21 cellular contexts compared by ENCODE assay signal in genomic region chr10:34705563-34705962, GRCh38.
DNase-seq lines count a peak whose midpoint lies in the region; ATAC-seq, FAIRE-seq and TF ChIP-seq lines count a peak whose summit lies in the region.
"Had no signal": no experiment of that assay in that cellular context is flagged by ENCODE, and none has a peak within 500 bp of the region (broad histone marks: within the 10 kb centered on the region; RNA-seq: fewer than 3 reads in every experiment).

No MANE protein-coding gene starts in this region.

- ATAC-seq in DND-41 (ENCODE audit: insufficient read depth, low read depth) = peak; percentile 70
- ATAC-seq in HCT116 = 0 out of 2 replicates have a peak, but pooled peaks have one; percentile 49
- ATAC-seq: stimulated activated naive B cell treated with anti-CD40 and anti-IgM and Interleukin-4, amounts not matched to agents 10 μg/mL and 1 μg/mL and 100 μg/mL, for 72 hours had no signal

- TF ChIP-seq RAD21 in HCT116 (IDR thresholded peaks at IDR 0.05; ENCODE audit: low read depth) = no peak

- no peaks in the 10 kb centered on the region for H3K36me3 ChIP-seq in DND-41 (ENCODE audit: insufficient read depth, low read length)
- no peaks in the 10 kb centered on the region for H3K36me3 ChIP-seq in HCT116 (ENCODE audit: control insufficient read depth in 1 of 2, insufficient read depth in 2 of 2, low read length in 2 of 2)
- H3K36me3 ChIP-seq: neutrophil had no signal

- no peak for TF ChIP-seq POLR2A in HCT116 (IDR thresholded peaks at IDR 0.05; ENCODE audit: borderline replicate concordance, extremely low read depth, insufficient read depth, insufficient read length)

- no peaks in the 10 kb centered on the region for H3K9me2 ChIP-seq in HCT116 (ENCODE audit: insufficient read depth)

- no peak overlapping the region for H3K27ac ChIP-seq in DND-41 (ENCODE audit: low read length)
- H3K27ac ChIP-seq in HCT116 (ENCODE audit: low read depth, low read length) = no peak overlapping the region
- H3K27ac ChIP-seq: GM23248, neutrophil had no signal

- no peak overlapping the region for H3K9ac ChIP-seq in DND-41 (ENCODE audit: low read depth, low read length)
- H3K9ac ChIP-seq in HCT116 (ENCODE audit: low read length) = no peak overlapping the region
- H3K9ac ChIP-seq: GM23248 had no signal

- no TSS peak for BruUV-seq in HCT116 (replicated peaks; lab: Mats Ljungman, UMichigan)

- H3K27me3 Mint-ChIP-seq in nephron (ENCODE audit: low read depth) = no peaks in the 10 kb centered on the region
- H3K27me3 Mint-ChIP-seq in chondrocyte (ENCODE audit: low read depth) = no peaks in the 10 kb centered on the region
- H3K27me3 Mint-ChIP-seq: activated B cell treated with CpG ODN at 0.5 μM for 24 hours; activated naive CD8-positive, alpha-beta T cell had no signal

- H3K9me3 Mint-ChIP-seq in nephron (no peaks in the 10 kb centered on the region), chondrocyte (ENCODE audit: low read depth) (no peaks in the 10 kb centered on the region)
- H3K9me3 Mint-ChIP-seq: activated B cell treated with CpG ODN at 0.5 μM for 24 hours; stimulated activated naive B cell treated with anti-CD40 and anti-IgM and Interleukin-4, amounts not matched to agents 10 μg/mL and 1 μg/mL and 100 μg/mL, for 72 hours had no signal

- H3K9me3 ChIP-seq in DND-41 (ENCODE audit: insufficient read depth, low read length, severe bottlenecking) (no peaks in the 10 kb centered on the region), HCT116 (ENCODE audit: control insufficient read depth in 1 of 2, insufficient read depth in 1 of 2, low read depth in 1 of 2, low read length in 2 of 2) (no peaks in the 10 kb centered on the region)
- H3K9me3 ChIP-seq: neutrophil had no signal

- RAD21 ChIA-PET in HCT116 (lab: Charles Lee; ENCODE audit: low non-redundant PET in 1 of 2, low total read pairs in 2 of 2, uncharacterized antibody in 2 of 2, unreplicated experiment in 2 of 2) = no interaction called here

- peaks cover 71% of the 10 kb centered on the region for H3K4me1 Mint-ChIP-seq in nephron
- peaks cover 66% of the 10 kb centered on the region for H3K4me1 Mint-ChIP-seq in chondrocyte (ENCODE audit: low read depth)
- H3K4me1 Mint-ChIP-seq: activated B cell treated with CpG ODN at 0.5 μM for 24 hours had no signal

- peaks cover 71% of the 10 kb centered on the region for H4K20me1 ChIP-seq in DND-41 (ENCODE audit: insufficient read depth, low read length)
- H4K20me1 ChIP-seq in HCT116 (ENCODE audit: insufficient read depth) = no peaks in the 10 kb centered on the region

- intact Hi-C loops in HCT116 (cut with micrococcal nuclease) = no loop called here

- TF ChIP-seq CTCF in DND-41 (IDR thresholded peaks at IDR 0.05; ENCODE audit: borderline replicate concordance, extremely low read depth, low read length, poor library complexity, severe bottlenecking) (no peak), HCT116 (IDR thresholded peaks at IDR 0.05 in 2 of 3, conservative IDR thresholded peaks at IDR 0.05 in 1 of 3; ENCODE audit: borderline replicate concordance in 1 of 3, insufficient read depth in 1 of 3, low read depth in 2 of 3, low read length in 2 of 3) (no peak), nephron (IDR thresholded peaks at IDR 0.05; ENCODE audit: unreplicated experiment in 3 of 3) (no peak), chondrocyte (IDR thresholded peaks at IDR 0.05) (no peak)

- H3K4me3 Mint-ChIP-seq in nephron = no peak overlapping the region
- H3K4me3 Mint-ChIP-seq in chondrocyte (ENCODE audit: unreplicated experiment) = no peak overlapping the region
- H3K4me3 Mint-ChIP-seq: activated B cell treated with CpG ODN at 0.5 μM for 24 hours; activated naive CD8-positive, alpha-beta T cell; stimulated activated naive B cell treated with anti-CD40 and anti-IgM and Interleukin-4, amounts not matched to agents 10 μg/mL and 1 μg/mL and 100 μg/mL, for 72 hours had no signal

- DNase-seq in DND-41 (peak; percentile 34), HCT116 (ENCODE audit: low read depth, low spot score) (no peak), RCC 7860 (ENCODE audit: low spot score) (no peak), chondrocyte (ENCODE audit: low spot score) (no peak), NCI-H345 (lab: John Stamatoyannopoulos, UW) (no peak), DMS53 treated with DMSO at 0.1 percent for 48 hours (lab: John Stamatoyannopoulos, UW; ENCODE audit: unreplicated experiment) (no peak)
- no peak for DNase-seq in activated CD4-positive, CD25-positive, alpha-beta regulatory T cell (lab: John Stamatoyannopoulos, UW)
- DNase-seq: activated B cell treated with CpG ODN at 0.5 μM for 24 hours; activated CD8-positive, alpha-beta memory T cell treated with anti-CD3 and anti-CD28 coated beads for 24 hours; GM23248; hypothalamus; midbrain; NCI-H1048; NCI-H524; SIG-M5; stimulated activated CD4-positive, alpha-beta T cell treated with anti-CD3 and anti-CD28 coated beads, Interleukin-15, amount 100 ng/mL, for 24 hours; stimulated activated naive B cell treated with anti-CD40 and anti-IgM and Interleukin-4, amounts not matched to agents 10 μg/mL and 1 μg/mL and 100 μg/mL, for 72 hours had no signal

- H3K4me2 ChIP-seq in DND-41 (ENCODE audit: insufficient read depth, low read length) (no peak overlapping the region), HCT116 (ENCODE audit: low read length) (no peak overlapping the region)

- H3K36me3 Mint-ChIP-seq in nephron (ENCODE audit: low read depth) = no peaks in the 10 kb centered on the region
- no peaks in the 10 kb centered on the region for H3K36me3 Mint-ChIP-seq in chondrocyte (ENCODE audit: low read depth)
- H3K36me3 Mint-ChIP-seq: activated naive CD8-positive, alpha-beta T cell; stimulated activated naive B cell treated with anti-CD40 and anti-IgM and Interleukin-4, amounts not matched to agents 10 μg/mL and 1 μg/mL and 100 μg/mL, for 72 hours had no signal

- no peak overlapping the region for H2AFZ ChIP-seq in DND-41 (ENCODE audit: low read depth, low read length)
- no peak overlapping the region for H2AFZ ChIP-seq in HCT116 (ENCODE audit: low read depth, low read length, poor library complexity, severe bottlenecking)
- H2AFZ ChIP-seq: GM23248 had no signal

- CTCF ChIA-PET in HCT116 (lab: Charles Lee) = no interaction called here

- peak; percentile 29 for FAIRE-seq in RCC 7860 (lab: Jason Lieb, UNC)
- FAIRE-seq: colon had no signal

- H3K27me3 ChIP-seq in DND-41 (ENCODE audit: insufficient read depth, low read length, poor library complexity) = no peaks in the 10 kb centered on the region
- H3K27me3 ChIP-seq in HCT116 (ENCODE audit: insufficient read depth, low read length) = no peaks in the 10 kb centered on the region

- H3K4me3 ChIP-seq in DND-41 (ENCODE audit: low read depth in 1 of 2, low read length in 2 of 2) (no peak overlapping the region), HCT116 (replicated peaks in 1 of 2; ENCODE audit: low read depth in 1 of 2, low read length in 2 of 2) (no peak overlapping the region)
- H3K4me3 ChIP-seq: GM23248 had no signal

- H3K4me1 ChIP-seq in DND-41 (ENCODE audit: insufficient read depth, low read length) (peaks cover 3% of the 10 kb centered on the region; the same call in 1 of the 2 replicates), HCT116 (ENCODE audit: control insufficient read depth in 1 of 2, insufficient read depth in 2 of 2, low read length in 2 of 2) (peaks cover 16 to 30% of the 10 kb centered on the region in 2 experiments)

- peak overlapping the region; percentile 58 to 90 (median 83) for H3K27ac Mint-ChIP-seq in nephron
- H3K27ac Mint-ChIP-seq in chondrocyte (ENCODE audit: unreplicated experiment) = no peak overlapping the region
- H3K27ac Mint-ChIP-seq: activated B cell treated with CpG ODN at 0.5 μM for 24 hours; activated naive CD8-positive, alpha-beta T cell; stimulated activated naive B cell treated with anti-CD40 and anti-IgM and Interleukin-4, amounts not matched to agents 10 μg/mL and 1 μg/mL and 100 μg/mL, for 72 hours had no signal

- POLR2A ChIA-PET in HCT116 (lab: Charles Lee) = no interaction called here

- peaks cover 97% of the 10 kb centered on the region for H3K79me2 ChIP-seq in DND-41 (ENCODE audit: insufficient read depth, low read length)
- H3K79me2 ChIP-seq in HCT116 (ENCODE audit: insufficient read depth, low read length) = peaks cover 61% of the 10 kb centered on the region

TF ChIP-seq in HCT116, 20 proteins besides CTCF, POLR2A, EP300 and RAD21:
- TF ChIP-seq ZFX (IDR thresholded peaks at IDR 0.05) = no peak
